Comparison of ENCODE assay signal across 1 cellular context in genomic region chrX:70434914-70435586, GRCh38.
TF ChIP-seq lines count a peak whose summit lies in the region.

No MANE protein-coding gene starts in this region.

TF ChIP-seq in GM12878, 131 proteins besides CTCF, POLR2A, EP300 and RAD21 (continued from another document):
- TF ChIP-seq E4F1 (IDR thresholded peaks at IDR 0.05; ENCODE audit: borderline replicate concordance, partially characterized antibody) (no peak), TARDBP (IDR thresholded peaks at IDR 0.05; ENCODE audit: borderline replicate concordance) (no peak), MYC (IDR thresholded peaks at IDR 0.05; ENCODE audit: insufficient read depth, insufficient read length, insufficient replicate concordance, low read length, severe bottlenecking) (no peak), EED (IDR thresholded peaks at IDR 0.05; ENCODE audit: low read depth) (0 out of 2 replicates have a peak, but pooled peaks have one; percentile 6), ATF2 (IDR thresholded peaks at IDR 0.05; ENCODE audit: low read length) (no peak), NR2C2 (IDR thresholded peaks at IDR 0.05; ENCODE audit: borderline replicate concordance, control insufficient read depth, insufficient read length, low read depth) (no peak), IRF5 (IDR thresholded peaks at IDR 0.05; ENCODE audit: borderline replicate concordance) (no peak), ATF3 (IDR thresholded peaks at IDR 0.05; ENCODE audit: borderline replicate concordance, extremely low read depth, low read depth, low read length) (no peak), HDGF (IDR thresholded peaks at IDR 0.05) (0 out of 2 replicates have a peak, but pooled peaks have one; percentile 21), RFX5 (IDR thresholded peaks at IDR 0.05; ENCODE audit: low read depth, low read length) (no peak), RELB (IDR thresholded peaks at IDR 0.05; ENCODE audit: low read depth) (no peak), MEF2A (IDR thresholded peaks at IDR 0.05; ENCODE audit: insufficient read depth, low read depth, low read length) (0 out of 2 replicates have a peak, but pooled peaks have one; percentile 28), TCF7 (IDR thresholded peaks at IDR 0.05; ENCODE audit: borderline replicate concordance) (no peak), DPF2 (IDR thresholded peaks at IDR 0.05) (no peak)
- TF ChIP-seq, protein P1, sequence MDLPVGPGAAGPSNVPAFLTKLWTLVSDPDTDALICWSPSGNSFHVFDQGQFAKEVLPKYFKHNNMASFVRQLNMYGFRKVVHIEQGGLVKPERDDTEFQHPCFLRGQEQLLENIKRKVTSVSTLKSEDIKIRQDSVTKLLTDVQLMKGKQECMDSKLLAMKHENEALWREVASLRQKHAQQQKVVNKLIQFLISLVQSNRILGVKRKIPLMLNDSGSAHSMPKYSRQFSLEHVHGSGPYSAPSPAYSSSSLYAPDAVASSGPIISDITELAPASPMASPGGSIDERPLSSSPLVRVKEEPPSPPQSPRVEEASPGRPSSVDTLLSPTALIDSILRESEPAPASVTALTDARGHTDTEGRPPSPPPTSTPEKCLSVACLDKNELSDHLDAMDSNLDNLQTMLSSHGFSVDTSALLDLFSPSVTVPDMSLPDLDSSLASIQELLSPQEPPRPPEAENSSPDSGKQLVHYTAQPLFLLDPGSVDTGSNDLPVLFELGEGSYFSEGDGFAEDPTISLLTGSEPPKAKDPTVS (IDR thresholded peaks at IDR 0.05; ENCODE audit: low read depth, low read length): no peak
